24 cellular contexts compared by ENCODE assay signal in genomic region chr4:15847746-15848145, GRCh38.
"Had no signal": no experiment of that assay in that cellular context is flagged by ENCODE, and none has a peak within 500 bp of the region (broad histone marks: within the 10 kb centered on the region; RNA-seq: fewer than 3 reads in every experiment).

No MANE protein-coding gene starts in this region.

- H3K9me3 ChIP-seq: esophagus muscularis mucosa, right lobe of liver, thoracic aorta, tibial nerve, upper lobe of left lung had no signal

- H3K36me3 ChIP-seq: esophagus muscularis mucosa, neural progenitor cell, right lobe of liver, thoracic aorta, tibial nerve, upper lobe of left lung had no signal

- ATAC-seq: effector memory CD8-positive, alpha-beta T cell; left lobe of liver; naive thymus-derived CD4-positive, alpha-beta T cell; right lobe of liver; stimulated activated naive B cell treated with anti-CD40 and anti-IgM and Interleukin-4, amounts not matched to agents 10 μg/mL and 1 μg/mL and 100 μg/mL, for 72 hours had no signal

- H3K36me3 Mint-ChIP-seq: neural progenitor cell had no signal

- H3K27me3 ChIP-seq: esophagus muscularis mucosa, neural progenitor cell, right lobe of liver, tibial nerve, upper lobe of left lung had no signal

- H3K27ac Mint-ChIP-seq: effector memory CD8-positive, alpha-beta T cell; nephron; neural progenitor cell; progenitor cell of endocrine pancreas; stimulated activated naive B cell treated with anti-CD40 and anti-IgM and Interleukin-4, amounts not matched to agents 10 μg/mL and 1 μg/mL and 100 μg/mL, for 72 hours; stimulated activated naive CD8-positive, alpha-beta T cell treated with anti-CD3 and anti-CD28 coated beads, Interleukin-15, Interleukin-2, amounts not matched to agents 100 ng/mL and 50 ng/mL, for 24 hours had no signal

- H3K9me3 Mint-ChIP-seq: effector memory CD8-positive, alpha-beta T cell; naive thymus-derived CD4-positive, alpha-beta T cell; stimulated activated naive B cell treated with anti-CD40 and anti-IgM and Interleukin-4, amounts not matched to agents 10 μg/mL and 1 μg/mL and 100 μg/mL, for 72 hours; stimulated activated naive CD8-positive, alpha-beta T cell treated with anti-CD3 and anti-CD28 coated beads, Interleukin-15, Interleukin-2, amounts not matched to agents 100 ng/mL and 50 ng/mL, for 24 hours had no signal

- H3K4me3 Mint-ChIP-seq: effector memory CD8-positive, alpha-beta T cell; immature natural killer cell; naive thymus-derived CD4-positive, alpha-beta T cell; nephron; neural progenitor cell; stimulated activated naive B cell treated with anti-CD40 and anti-IgM and Interleukin-4, amounts not matched to agents 10 μg/mL and 1 μg/mL and 100 μg/mL, for 72 hours; stimulated activated naive CD8-positive, alpha-beta T cell treated with anti-CD3 and anti-CD28 coated beads, Interleukin-15, Interleukin-2, amounts not matched to agents 100 ng/mL and 50 ng/mL, for 24 hours had no signal

- H3K27ac ChIP-seq: esophagus muscularis mucosa, neural progenitor cell, parathyroid adenoma, right lobe of liver, thoracic aorta, tibial nerve, upper lobe of left lung had no signal

- DNase-seq: cortex of kidney; effector memory CD8-positive, alpha-beta T cell; hypothalamus; immature natural killer cell; kidney; midbrain; naive thymus-derived CD4-positive, alpha-beta T cell; right lobe of liver; small intestine; stimulated activated CD4-positive, alpha-beta T cell treated with anti-CD3 and anti-CD28 coated beads, Interleukin-15, amount 100 ng/mL, for 24 hours; stimulated activated CD4-positive, alpha-beta T cell treated with anti-CD3 and anti-CD28 coated beads, Interleukin-2, amount 100 ng/mL, for 48 hours; stimulated activated naive B cell treated with anti-CD40 and anti-IgM and Interleukin-4, amounts not matched to agents 10 μg/mL and 1 μg/mL and 100 μg/mL, for 72 hours; upper lobe of left lung had no signal

- H3K4me1 ChIP-seq: neural progenitor cell, parathyroid adenoma, right lobe of liver, tibial nerve, upper lobe of left lung had no signal

- H3K27me3 Mint-ChIP-seq: effector memory CD8-positive, alpha-beta T cell; naive thymus-derived CD4-positive, alpha-beta T cell; progenitor cell of endocrine pancreas; stimulated activated naive B cell treated with anti-CD40 and anti-IgM and Interleukin-4, amounts not matched to agents 10 μg/mL and 1 μg/mL and 100 μg/mL, for 72 hours; stimulated activated naive CD8-positive, alpha-beta T cell treated with anti-CD3 and anti-CD28 coated beads, Interleukin-15, Interleukin-2, amounts not matched to agents 100 ng/mL and 50 ng/mL, for 24 hours had no signal

- H3K4me3 ChIP-seq: esophagus muscularis mucosa, neural progenitor cell, right lobe of liver, thoracic aorta, tibial nerve, upper lobe of left lung had no signal

- FAIRE-seq: endometrium, kidney, small intestine, urothelium cell line had no signal

- H3K4me1 Mint-ChIP-seq: immature natural killer cell, nephron, neural progenitor cell had no signal
